In genomic region chr15:48331796-48332641, GRCh38 we compare ENCODE assay signal across 8 cellular contexts. TPM values are rescaled to one million over a fixed set of nuclear protein-coding genes. Genes with fewer than 3 reads are reported as not detected.
DNase-seq lines count a peak whose midpoint lies in the region; ATAC-seq and TF ChIP-seq lines count a peak whose summit lies in the region.

No MANE protein-coding gene starts in this region.

- intact Hi-C loops in lower leg skin (cut with DNase I; ENCODE audit: low total_unique reads), result no loop called here

- peak; percentile 47 for ATAC-seq in HG03064 (IDR thresholded peaks at IDR 0.05; ENCODE audit: low read depth, unreplicated experiment)

- H3K4me3 ChIP-seq in AG04449 (ENCODE audit: low read depth, low read length) (peak overlapping the region; percentile 86), lower leg skin (ENCODE audit: low read depth, poor library complexity, severe bottlenecking) (peak overlapping the region; percentile 94)

- POLR2A ChIA-PET in AG04449 (lab: Yijun Ruan, JAX), result interaction anchor here (0.6 to 0.7 kb wide), 4 partner anchors 90 to 983 kb away, joined by 3 to 4 read pairs (median 3); no protein-coding TSS in a partner anchor

- no peak for TF ChIP-seq CTCF in AG04449 (IDR thresholded peaks at IDR 0.05; ENCODE audit: insufficient read depth, low read length, missing control alignments)
- TF ChIP-seq CTCF in lower leg skin (IDR thresholded peaks at IDR 0.05), result no peak

- peak; percentile 50 for TF ChIP-seq POLR2A in GM18526 (IDR thresholded peaks at IDR 0.05; ENCODE audit: extremely low read depth, insufficient read length)
- no peak for TF ChIP-seq POLR2A in lower leg skin (IDR thresholded peaks at IDR 0.05)

- DNase-seq in AG04449 (ENCODE audit: low read depth, low spot score) (no peak), NCI-H226 (peak; percentile 34), dermis blood vessel endothelial cell (peak; percentile 64), lower leg skin (ENCODE audit: low spot score in 2 of 2) (peak; percentile 52 to 94)
- DNase-seq in activated CD4-positive, alpha-beta T cell treated with anti-CD3 and anti-CD28 coated beads for 48 hours, result peak; percentile 83
- DNase-seq in stimulated activated CD4-positive, alpha-beta T cell treated with anti-CD3 and anti-CD28 coated beads, TNF-alpha, amount 100 ng/mL, for 4 hours (ENCODE audit: low read depth in 3 of 3), result peak; percentile 53 to 74 (median 55)

- CTCF ChIA-PET in AG04449 (lab: Yijun Ruan, JAX), result interaction anchor here (1.2 to 2.4 kb wide), 2 partner anchors 9 to 21 kb away, joined by 3 to 9 read pairs; no protein-coding TSS in a partner anchor

- 1% methylated on average over 38 to 46 of the region's 64 CpGs for WGBS in lower leg skin, 2 donors

RNA-seq across cellular contexts. Expression of gene DUT, which starts 0.8 kb away (rescaled TPM):
- total RNA-seq in dermis blood vessel endothelial cell (49.8 and 58.4 TPM in 2 replicates), lower leg skin (100 to 1,000 TPM in 1 of 4 donors, 10 to 100 TPM in 3; 69.6 to 140 (median 84.0) TPM)
